33 cellular contexts compared by ENCODE assay signal in the genomic region with DNA sequence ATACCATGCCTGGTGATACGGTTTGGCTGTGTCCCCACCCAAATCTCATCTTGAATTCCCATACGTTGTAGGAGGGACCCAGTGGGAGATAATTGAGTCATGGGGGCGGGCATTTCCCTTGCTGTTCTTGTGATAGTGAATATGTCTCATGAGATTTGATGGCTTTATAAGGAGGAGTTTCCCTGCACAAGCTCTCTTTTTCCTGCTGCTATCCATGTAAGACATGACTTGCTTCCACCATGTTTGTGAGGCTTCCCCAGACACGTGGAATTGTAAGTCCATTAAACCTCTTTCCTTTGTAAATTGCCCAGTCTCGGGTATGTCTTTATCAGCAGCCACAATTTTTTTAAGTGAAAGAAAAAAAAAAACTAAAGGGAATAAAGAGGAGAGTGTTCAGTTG.
"Had no signal": no experiment of that assay in that cellular context is flagged by ENCODE, and none has a peak within 500 bp of the region (broad histone marks: within the 10 kb centered on the region; RNA-seq: fewer than 3 reads in every experiment).

No MANE protein-coding gene starts in this region.

- ATAC-seq: activated CD8-positive, alpha-beta T cell treated with anti-CD3 and anti-CD28 coated beads for 36 hours; activated naive CD4-positive, alpha-beta T cell treated with anti-CD3 and anti-CD28 coated beads, Interleukin-2, amount 50 U/mL, for 72 hours; activated T-cell treated with anti-CD3 and anti-CD28 coated beads, Interleukin-2, amount 50 U/mL, for 4 hours; activated T-cell treated with anti-CD3 and anti-CD28 coated beads, Interleukin-2, amount 50 U/mL, for 72 hours; activated T-helper 17 cell treated with anti-CD3 and anti-CD28 coated beads, Interleukin-2, amount 50 U/mL, for 72 hours; body of pancreas had no signal

- H3K27me3 ChIP-seq: adrenal gland, body of pancreas, brain microvascular endothelial cell, breast epithelium had no signal

- H3K27ac ChIP-seq: adrenal gland, body of pancreas, brain microvascular endothelial cell, breast epithelium, VCaP had no signal

- FAIRE-seq: astrocyte, TTC549 had no signal

- H3K4me3 ChIP-seq: adrenal gland, body of pancreas, breast epithelium had no signal

- H3K36me3 ChIP-seq: adrenal gland, brain microvascular endothelial cell, breast epithelium had no signal

- H3K4me1 ChIP-seq: adrenal gland, breast epithelium had no signal

- DNase-seq: activated B cell treated with CpG ODN at 0.5 μM for 24 hours; activated CD4-positive, alpha-beta memory T cell treated with anti-CD3 and anti-CD28 coated beads for 36 hours; activated CD4-positive, alpha-beta T cell treated with anti-CD3 and anti-CD28 coated beads for 4 hours; activated CD4-positive, alpha-beta T cell treated with anti-CD3 and anti-CD28 coated beads, Interleukin-2, amount 10 ng/mL, durations not matched to agents 24 days and 14 days; activated CD4-positive, alpha-beta T cell treated with anti-CD3 and anti-CD28 coated beads, Interleukin-2, amount 50 U/mL, for 1 hour; activated CD4-positive, alpha-beta T cell treated with anti-CD3 and anti-CD28 coated beads, Interleukin-2, amount 50 U/mL, for 4 hours; activated CD4-positive, CD25-positive, alpha-beta regulatory T cell treated with anti-CD3 and anti-CD28 coated beads, Interleukin-2, amount 50 U/mL, for 72 hours; activated CD8-positive, alpha-beta memory T cell treated with anti-CD3 and anti-CD28 coated beads, Interleukin-2, amount 50 U/mL, for 4 hours; activated CD8-positive, alpha-beta T cell treated with anti-CD3 and anti-CD28 coated beads for 36 hours; activated effector memory CD4-positive, alpha-beta T cell treated with anti-CD3 and anti-CD28 coated beads, Interleukin-2, amount 50 U/mL, for 16 hours; activated gamma-delta T cell treated with Interleukin-2 at 50 U/mL for 16 hours; activated naive CD4-positive, alpha-beta T cell; activated naive CD4-positive, alpha-beta T cell treated with anti-CD3 and anti-CD28 coated beads for 36 hours; activated naive CD4-positive, alpha-beta T cell treated with anti-CD3 and anti-CD28 coated beads, Interleukin-2, amount 50 U/mL, for 16 hours; activated naive CD8-positive, alpha-beta T cell treated with anti-CD3 and anti-CD28 coated beads for 36 hours; activated T-cell treated with anti-CD3 and anti-CD28 coated beads for 4 hours; activated T-cell treated with anti-CD3 and anti-CD28 coated beads, Interleukin-2, amount 50 U/mL, for 1 hour; activated T-cell treated with anti-CD3 and anti-CD28 coated beads, Interleukin-2, amount 50 U/mL, for 4 hours; activated T-cell treated with anti-CD3 and anti-CD28 coated beads, Interleukin-2, amount 50 U/mL, for 72 hours; adrenal gland; amniotic stem cell; aorta; body of pancreas; brain microvascular endothelial cell; central memory CD4-positive, alpha-beta T cell; T-helper 2 cell; T-helper 9 cell had no signal

- H3K9me3 ChIP-seq: adrenal gland, body of pancreas had no signal
